ENCODE assay signal across 8 cellular contexts in genomic region chr9:27888661-27889295, GRCh38.
DNase-seq lines count a peak whose midpoint lies in the region; ATAC-seq and TF ChIP-seq lines count a peak whose summit lies in the region.

No MANE protein-coding gene starts in this region.

- DNase-seq in COLO668 (lab: John Stamatoyannopoulos, UW; ENCODE audit: unreplicated experiment): peak; percentile 53
- DNase-seq in RKO (ENCODE audit: low spot score): peak; percentile 31
- peak; percentile 56 for DNase-seq in colonic mucosa
- peak; percentile 42 for DNase-seq in stimulated activated CD4-positive, alpha-beta T cell treated with anti-CD3 and anti-CD28 coated beads, Interleukin-12 subunit alpha, Interleukin-12 subunit beta, amount 100 ng/mL, for 4 hours
- DNase-seq in esophagus muscularis mucosa (ENCODE audit: extremely low spot score): no peak
- DNase-seq in tibial artery: no peak

- H3K36me3 ChIP-seq in colonic mucosa: no peaks in the 10 kb centered on the region
- no peaks in the 10 kb centered on the region for H3K36me3 ChIP-seq in esophagus muscularis mucosa
- no peaks in the 10 kb centered on the region for H3K36me3 ChIP-seq in tibial artery

- H3K9ac ChIP-seq in colonic mucosa (ENCODE audit: low read depth in 2 of 2, low read length in 2 of 2): no peak overlapping the region

- no peak for TF ChIP-seq POLR2A in esophagus muscularis mucosa (IDR thresholded peaks at IDR 0.05; ENCODE audit: low read depth)

- 100% methylated on average over 2 of the region's 2 CpGs for WGBS in esophagus muscularis mucosa

- H3K4me3 ChIP-seq in colonic mucosa (no peak overlapping the region), esophagus muscularis mucosa (no peak overlapping the region), tibial artery (no peak overlapping the region)

- H3K27ac ChIP-seq in colonic mucosa: no peak overlapping the region
- no peak overlapping the region for H3K27ac ChIP-seq in esophagus muscularis mucosa (replicated peaks in 1 of 4)
- no peak overlapping the region for H3K27ac ChIP-seq in tibial artery

- no peak for TF ChIP-seq EP300 in esophagus muscularis mucosa (IDR thresholded peaks at IDR 0.05)

- ATAC-seq in GM18868 (IDR thresholded peaks at IDR 0.05; ENCODE audit: unreplicated experiment): peak; percentile 100
- peak; percentile 97 for ATAC-seq in HG02970 (IDR thresholded peaks at IDR 0.05; ENCODE audit: low FRiP score, unreplicated experiment)

- intact Hi-C loops in colonic mucosa (cut with DNase I): no loop called here
- intact Hi-C loops in esophagus muscularis mucosa (cut with DNase I): no loop called here
- intact Hi-C loops in tibial artery (cut with DNase I; ENCODE audit: low total_unique reads): no loop called here

- H3K27me3 ChIP-seq in colonic mucosa (no peaks in the 10 kb centered on the region), esophagus muscularis mucosa (no peaks in the 10 kb centered on the region), tibial artery (no peaks in the 10 kb centered on the region)

- H3K4me1 ChIP-seq in colonic mucosa (no peaks in the 10 kb centered on the region), esophagus muscularis mucosa (no peaks in the 10 kb centered on the region), tibial artery (no peaks in the 10 kb centered on the region)

- H3K9me3 ChIP-seq in colonic mucosa (no peaks in the 10 kb centered on the region), esophagus muscularis mucosa (peaks cover 0 to 5% (median 0%) of the 10 kb centered on the region in 4 donors), tibial artery (no peaks in the 10 kb centered on the region)

- TF ChIP-seq CTCF in colonic mucosa (IDR thresholded peaks at IDR 0.05) (peak; percentile 67), esophagus muscularis mucosa (IDR thresholded peaks at IDR 0.05) (peak in 1 of 3 experiments; percentile 40), tibial artery (IDR thresholded peaks at IDR 0.05) (peak in 1 of 2 experiments; percentile 16)

Comparison
In these comparisons a context has a peak if more than half of its experiments do, and no peak if none do; other contexts are left out.
1. DNase-seq: peak in COLO668 (single experiment), RKO (single experiment), colonic mucosa (single experiment) and stimulated activated CD4-positive, alpha-beta T cell treated with anti-CD3 and anti-CD28 coated beads, Interleukin-12 subunit alpha, Interleukin-12 subunit beta, amount 100 ng/mL, for 4 hours (single experiment); none in esophagus muscularis mucosa (single experiment) and tibial artery (0 of 2).